ENCODE assay signal across 1 cellular context in the genomic region with DNA sequence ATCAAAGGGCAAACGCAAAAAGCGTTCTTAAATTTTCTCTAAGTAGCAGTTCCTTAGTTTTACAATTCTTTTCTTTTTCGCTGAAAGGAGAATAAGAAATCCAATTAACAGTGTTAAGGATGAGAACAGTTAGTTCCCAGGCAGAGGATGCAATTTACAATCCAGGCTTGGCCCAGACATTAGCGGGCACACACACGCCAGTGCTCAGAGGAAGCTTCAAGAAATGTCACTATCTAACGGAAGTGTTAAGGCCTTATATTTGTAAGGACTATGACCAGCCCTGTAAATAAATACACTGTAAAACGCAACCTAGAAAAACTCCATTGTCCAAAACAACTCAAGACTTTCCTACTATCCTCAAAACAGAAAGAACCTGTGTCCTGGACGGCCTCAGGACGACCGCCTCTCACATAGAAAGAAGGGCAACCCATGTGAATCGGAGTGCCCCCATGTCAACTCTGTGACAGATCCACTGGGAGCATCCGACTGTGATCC.
TF ChIP-seq lines count a peak whose summit lies in the region.

No MANE protein-coding gene starts in this region.

TF ChIP-seq in HepG2, 621 proteins besides CTCF, POLR2A, EP300 and RAD21 (continued from another document and continues in another):
- TF ChIP-seq, protein P1, sequence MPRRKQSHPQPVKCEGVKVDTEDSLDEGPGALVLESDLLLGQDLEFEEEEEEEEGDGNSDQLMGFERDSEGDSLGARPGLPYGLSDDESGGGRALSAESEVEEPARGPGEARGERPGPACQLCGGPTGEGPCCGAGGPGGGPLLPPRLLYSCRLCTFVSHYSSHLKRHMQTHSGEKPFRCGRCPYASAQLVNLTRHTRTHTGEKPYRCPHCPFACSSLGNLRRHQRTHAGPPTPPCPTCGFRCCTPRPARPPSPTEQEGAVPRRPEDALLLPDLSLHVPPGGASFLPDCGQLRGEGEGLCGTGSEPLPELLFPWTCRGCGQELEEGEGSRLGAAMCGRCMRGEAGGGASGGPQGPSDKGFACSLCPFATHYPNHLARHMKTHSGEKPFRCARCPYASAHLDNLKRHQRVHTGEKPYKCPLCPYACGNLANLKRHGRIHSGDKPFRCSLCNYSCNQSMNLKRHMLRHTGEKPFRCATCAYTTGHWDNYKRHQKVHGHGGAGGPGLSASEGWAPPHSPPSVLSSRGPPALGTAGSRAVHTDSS (CRISPR knock-in tag; conservative IDR thresholded peaks at IDR 0.05): no peak
- TF ChIP-seq, protein P2, sequence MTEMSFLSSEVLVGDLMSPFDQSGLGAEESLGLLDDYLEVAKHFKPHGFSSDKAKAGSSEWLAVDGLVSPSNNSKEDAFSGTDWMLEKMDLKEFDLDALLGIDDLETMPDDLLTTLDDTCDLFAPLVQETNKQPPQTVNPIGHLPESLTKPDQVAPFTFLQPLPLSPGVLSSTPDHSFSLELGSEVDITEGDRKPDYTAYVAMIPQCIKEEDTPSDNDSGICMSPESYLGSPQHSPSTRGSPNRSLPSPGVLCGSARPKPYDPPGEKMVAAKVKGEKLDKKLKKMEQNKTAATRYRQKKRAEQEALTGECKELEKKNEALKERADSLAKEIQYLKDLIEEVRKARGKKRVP (CRISPR knock-in tag; IDR thresholded peaks at IDR 0.05): no peak
- TF ChIP-seq ISL2 (CRISPR knock-in tag; IDR thresholded peaks at IDR 0.05) (0 out of 2 replicates have a peak, but pooled peaks have one; percentile 21), NKX3-1 (CRISPR knock-in tag; IDR thresholded peaks at IDR 0.05) (no peak), SALL1 (CRISPR knock-in tag; IDR thresholded peaks at IDR 0.05) (no peak), HDAC2 (CRISPR knock-in tag; IDR thresholded peaks at IDR 0.05) (0 out of 2 replicates have a peak, but pooled peaks have one; percentile 25), CHD2 (IDR thresholded peaks at IDR 0.05; ENCODE audit: low read depth, low read length) (no peak), YY1 (IDR thresholded peaks at IDR 0.05; ENCODE audit: insufficient read depth, insufficient replicate concordance, low read depth, low read length) (no peak), ZNF788 (CRISPR knock-in tag; IDR thresholded peaks at IDR 0.05; ENCODE audit: borderline replicate concordance) (no peak), KDM2A (CRISPR knock-in tag; IDR thresholded peaks at IDR 0.05; ENCODE audit: borderline replicate concordance, low read depth) (peak; percentile 9; the same call in 1 of the 2 replicates), MLLT10 (CRISPR knock-in tag; IDR thresholded peaks at IDR 0.05) (no peak), PITX1 (CRISPR knock-in tag; IDR thresholded peaks at IDR 0.05) (no peak), MXD4 (CRISPR knock-in tag; IDR thresholded peaks at IDR 0.05) (no peak), AHR (CRISPR knock-in tag; IDR thresholded peaks at IDR 0.05) (no peak), ZSCAN9 (CRISPR knock-in tag; IDR thresholded peaks at IDR 0.05; ENCODE audit: borderline replicate concordance) (no peak), ARNT2 (CRISPR knock-in tag; IDR thresholded peaks at IDR 0.05; ENCODE audit: low read depth) (no peak), ZNF12 (CRISPR knock-in tag; IDR thresholded peaks at IDR 0.05) (no peak), BCL6 (CRISPR knock-in tag; IDR thresholded peaks at IDR 0.05) (no peak), RELA (CRISPR knock-in tag; IDR thresholded peaks at IDR 0.05) (no peak), ZNF296 (CRISPR knock-in tag; conservative IDR thresholded peaks at IDR 0.05) (no peak), ATRX (CRISPR knock-in tag; IDR thresholded peaks at IDR 0.05; ENCODE audit: borderline replicate concordance) (no peak), ZBTB7B (CRISPR knock-in tag; IDR thresholded peaks at IDR 0.05) (no peak), ZNF501 (CRISPR knock-in tag; IDR thresholded peaks at IDR 0.05) (0 out of 2 replicates have a peak, but pooled peaks have one; percentile 31), SRSF1 (optimal IDR thresholded peaks at IDR 0.05; ENCODE audit: low read depth, low read length) (no peak), RBAK (CRISPR knock-in tag; IDR thresholded peaks at IDR 0.05) (no peak), ZNF432 (CRISPR knock-in tag; IDR thresholded peaks at IDR 0.05; ENCODE audit: borderline replicate concordance) (no peak), MTF1 (CRISPR knock-in tag; IDR thresholded peaks at IDR 0.05) (no peak), ZSCAN29 (CRISPR knock-in tag; conservative IDR thresholded peaks at IDR 0.05) (no peak), SNAPC2 (CRISPR knock-in tag; IDR thresholded peaks at IDR 0.05) (no peak), SYNCRIP (IDR thresholded peaks at IDR 0.05; ENCODE audit: insufficient read depth, low read depth, low read length) (no peak), RCOR2 (CRISPR knock-in tag; IDR thresholded peaks at IDR 0.05) (no peak), CAMTA2 (CRISPR knock-in tag; IDR thresholded peaks at IDR 0.05; ENCODE audit: borderline replicate concordance) (no peak), TAF15 (IDR thresholded peaks at IDR 0.05; ENCODE audit: low read depth, low read length, poor library complexity, severe bottlenecking) (no peak), TEAD3 (CRISPR knock-in tag; optimal IDR thresholded peaks at IDR 0.05; ENCODE audit: borderline replicate concordance) (peak; percentile 11), ZNF496 (CRISPR knock-in tag; IDR thresholded peaks at IDR 0.05; ENCODE audit: insufficient replicate concordance) (no peak), SAP130 (CRISPR knock-in tag; IDR thresholded peaks at IDR 0.05; ENCODE audit: low read depth) (peak; percentile 67), ZNF816 (CRISPR knock-in tag; IDR thresholded peaks at IDR 0.05; ENCODE audit: borderline replicate concordance) (no peak), GATAD2A (CRISPR knock-in tag; IDR thresholded peaks at IDR 0.05) (peak; percentile 18; the same call in 1 of the 2 replicates), MEIS1 (CRISPR knock-in tag; IDR thresholded peaks at IDR 0.05; ENCODE audit: borderline replicate concordance) (no peak), ZNF768 (CRISPR knock-in tag; IDR thresholded peaks at IDR 0.05) (no peak)
- TF ChIP-seq, protein P3, sequence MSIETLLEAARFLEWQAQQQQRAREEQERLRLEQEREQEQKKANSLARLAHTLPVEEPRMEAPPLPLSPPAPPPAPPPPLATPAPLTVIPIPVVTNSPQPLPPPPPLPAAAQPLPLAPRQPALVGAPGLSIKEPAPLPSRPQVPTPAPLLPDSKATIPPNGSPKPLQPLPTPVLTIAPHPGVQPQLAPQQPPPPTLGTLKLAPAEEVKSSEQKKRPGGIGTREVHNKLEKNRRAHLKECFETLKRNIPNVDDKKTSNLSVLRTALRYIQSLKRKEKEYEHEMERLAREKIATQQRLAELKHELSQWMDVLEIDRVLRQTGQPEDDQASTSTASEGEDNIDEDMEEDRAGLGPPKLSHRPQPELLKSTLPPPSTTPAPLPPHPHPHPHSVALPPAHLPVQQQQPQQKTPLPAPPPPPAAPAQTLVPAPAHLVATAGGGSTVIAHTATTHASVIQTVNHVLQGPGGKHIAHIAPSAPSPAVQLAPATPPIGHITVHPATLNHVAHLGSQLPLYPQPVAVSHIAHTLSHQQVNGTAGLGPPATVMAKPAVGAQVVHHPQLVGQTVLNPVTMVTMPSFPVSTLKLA (IDR thresholded peaks at IDR 0.05): no peak
- TF ChIP-seq, protein P4, sequence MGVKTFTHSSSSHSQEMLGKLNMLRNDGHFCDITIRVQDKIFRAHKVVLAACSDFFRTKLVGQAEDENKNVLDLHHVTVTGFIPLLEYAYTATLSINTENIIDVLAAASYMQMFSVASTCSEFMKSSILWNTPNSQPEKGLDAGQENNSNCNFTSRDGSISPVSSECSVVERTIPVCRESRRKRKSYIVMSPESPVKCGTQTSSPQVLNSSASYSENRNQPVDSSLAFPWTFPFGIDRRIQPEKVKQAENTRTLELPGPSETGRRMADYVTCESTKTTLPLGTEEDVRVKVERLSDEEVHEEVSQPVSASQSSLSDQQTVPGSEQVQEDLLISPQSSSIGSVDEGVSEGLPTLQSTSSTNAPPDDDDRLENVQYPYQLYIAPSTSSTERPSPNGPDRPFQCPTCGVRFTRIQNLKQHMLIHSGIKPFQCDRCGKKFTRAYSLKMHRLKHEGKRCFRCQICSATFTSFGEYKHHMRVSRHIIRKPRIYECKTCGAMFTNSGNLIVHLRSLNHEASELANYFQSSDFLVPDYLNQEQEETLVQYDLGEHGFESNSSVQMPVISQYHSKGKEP (CRISPR knock-in tag; IDR thresholded peaks at IDR 0.05): no peak
- TF ChIP-seq, protein P5, sequence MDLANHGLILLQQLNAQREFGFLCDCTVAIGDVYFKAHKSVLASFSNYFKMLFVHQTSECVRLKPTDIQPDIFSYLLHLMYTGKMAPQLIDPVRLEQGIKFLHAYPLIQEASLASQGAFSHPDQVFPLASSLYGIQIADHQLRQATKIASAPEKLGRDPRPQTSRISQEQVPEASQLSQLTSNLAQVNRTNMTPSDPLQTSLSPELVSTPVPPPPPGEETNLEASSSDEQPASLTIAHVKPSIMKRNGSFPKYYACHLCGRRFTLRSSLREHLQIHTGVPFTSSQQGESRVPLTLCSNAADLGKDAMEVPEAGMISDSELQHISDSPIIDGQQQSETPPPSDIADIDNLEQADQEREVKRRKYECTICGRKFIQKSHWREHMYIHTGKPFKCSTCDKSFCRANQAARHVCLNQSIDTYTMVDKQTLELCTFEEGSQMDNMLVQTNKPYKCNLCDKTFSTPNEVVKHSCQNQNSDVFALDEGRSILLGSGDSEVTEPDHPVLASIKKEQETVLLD (CRISPR knock-in tag; IDR thresholded peaks at IDR 0.05; ENCODE audit: low read depth): no peak
- TF ChIP-seq, protein P6, sequence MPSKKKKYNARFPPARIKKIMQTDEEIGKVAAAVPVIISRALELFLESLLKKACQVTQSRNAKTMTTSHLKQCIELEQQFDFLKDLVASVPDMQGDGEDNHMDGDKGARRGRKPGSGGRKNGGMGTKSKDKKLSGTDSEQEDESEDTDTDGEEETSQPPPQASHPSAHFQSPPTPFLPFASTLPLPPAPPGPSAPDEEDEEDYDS (CRISPR knock-in tag; IDR thresholded peaks at IDR 0.05): no peak
- TF ChIP-seq, protein P7, sequence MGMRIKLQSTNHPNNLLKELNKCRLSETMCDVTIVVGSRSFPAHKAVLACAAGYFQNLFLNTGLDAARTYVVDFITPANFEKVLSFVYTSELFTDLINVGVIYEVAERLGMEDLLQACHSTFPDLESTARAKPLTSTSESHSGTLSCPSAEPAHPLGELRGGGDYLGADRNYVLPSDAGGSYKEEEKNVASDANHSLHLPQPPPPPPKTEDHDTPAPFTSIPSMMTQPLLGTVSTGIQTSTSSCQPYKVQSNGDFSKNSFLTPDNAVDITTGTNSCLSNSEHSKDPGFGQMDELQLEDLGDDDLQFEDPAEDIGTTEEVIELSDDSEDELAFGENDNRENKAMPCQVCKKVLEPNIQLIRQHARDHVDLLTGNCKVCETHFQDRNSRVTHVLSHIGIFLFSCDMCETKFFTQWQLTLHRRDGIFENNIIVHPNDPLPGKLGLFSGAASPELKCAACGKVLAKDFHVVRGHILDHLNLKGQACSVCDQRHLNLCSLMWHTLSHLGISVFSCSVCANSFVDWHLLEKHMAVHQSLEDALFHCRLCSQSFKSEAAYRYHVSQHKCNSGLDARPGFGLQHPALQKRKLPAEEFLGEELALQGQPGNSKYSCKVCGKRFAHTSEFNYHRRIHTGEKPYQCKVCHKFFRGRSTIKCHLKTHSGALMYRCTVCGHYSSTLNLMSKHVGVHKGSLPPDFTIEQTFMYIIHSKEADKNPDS (CRISPR knock-in tag; IDR thresholded peaks at IDR 0.05): no peak
- TF ChIP-seq, protein P8, sequence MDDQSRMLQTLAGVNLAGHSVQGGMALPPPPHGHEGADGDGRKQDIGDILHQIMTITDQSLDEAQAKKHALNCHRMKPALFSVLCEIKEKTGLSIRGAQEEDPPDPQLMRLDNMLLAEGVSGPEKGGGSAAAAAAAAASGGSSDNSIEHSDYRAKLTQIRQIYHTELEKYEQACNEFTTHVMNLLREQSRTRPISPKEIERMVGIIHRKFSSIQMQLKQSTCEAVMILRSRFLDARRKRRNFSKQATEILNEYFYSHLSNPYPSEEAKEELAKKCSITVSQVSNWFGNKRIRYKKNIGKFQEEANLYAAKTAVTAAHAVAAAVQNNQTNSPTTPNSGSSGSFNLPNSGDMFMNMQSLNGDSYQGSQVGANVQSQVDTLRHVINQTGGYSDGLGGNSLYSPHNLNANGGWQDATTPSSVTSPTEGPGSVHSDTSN (CRISPR knock-in tag; IDR thresholded peaks at IDR 0.05; ENCODE audit: borderline replicate concordance): no peak
- TF ChIP-seq, protein P9, sequence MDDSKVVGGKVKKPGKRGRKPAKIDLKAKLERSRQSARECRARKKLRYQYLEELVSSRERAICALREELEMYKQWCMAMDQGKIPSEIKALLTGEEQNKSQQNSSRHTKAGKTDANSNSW (CRISPR knock-in tag; IDR thresholded peaks at IDR 0.05; ENCODE audit: borderline replicate concordance): no peak
- TF ChIP-seq, protein P10, sequence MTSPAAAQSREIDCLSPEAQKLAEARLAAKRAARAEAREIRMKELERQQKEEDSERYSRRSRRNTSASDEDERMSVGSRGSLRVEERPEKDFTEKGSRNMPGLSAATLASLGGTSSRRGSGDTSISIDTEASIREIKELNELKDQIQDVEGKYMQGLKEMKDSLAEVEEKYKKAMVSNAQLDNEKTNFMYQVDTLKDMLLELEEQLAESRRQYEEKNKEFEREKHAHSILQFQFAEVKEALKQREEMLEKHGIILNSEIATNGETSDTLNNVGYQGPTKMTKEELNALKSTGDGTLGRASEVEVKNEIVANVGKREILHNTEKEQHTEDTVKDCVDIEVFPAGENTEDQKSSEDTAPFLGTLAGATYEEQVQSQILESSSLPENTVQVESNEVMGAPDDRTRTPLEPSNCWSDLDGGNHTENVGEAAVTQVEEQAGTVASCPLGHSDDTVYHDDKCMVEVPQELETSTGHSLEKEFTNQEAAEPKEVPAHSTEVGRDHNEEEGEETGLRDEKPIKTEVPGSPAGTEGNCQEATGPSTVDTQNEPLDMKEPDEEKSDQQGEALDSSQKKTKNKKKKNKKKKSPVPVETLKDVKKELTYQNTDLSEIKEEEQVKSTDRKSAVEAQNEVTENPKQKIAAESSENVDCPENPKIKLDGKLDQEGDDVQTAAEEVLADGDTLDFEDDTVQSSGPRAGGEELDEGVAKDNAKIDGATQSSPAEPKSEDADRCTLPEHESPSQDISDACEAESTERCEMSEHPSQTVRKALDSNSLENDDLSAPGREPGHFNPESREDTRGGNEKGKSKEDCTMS (CRISPR knock-in tag; conservative IDR thresholded peaks at IDR 0.05): no peak
- TF ChIP-seq, protein P11, sequence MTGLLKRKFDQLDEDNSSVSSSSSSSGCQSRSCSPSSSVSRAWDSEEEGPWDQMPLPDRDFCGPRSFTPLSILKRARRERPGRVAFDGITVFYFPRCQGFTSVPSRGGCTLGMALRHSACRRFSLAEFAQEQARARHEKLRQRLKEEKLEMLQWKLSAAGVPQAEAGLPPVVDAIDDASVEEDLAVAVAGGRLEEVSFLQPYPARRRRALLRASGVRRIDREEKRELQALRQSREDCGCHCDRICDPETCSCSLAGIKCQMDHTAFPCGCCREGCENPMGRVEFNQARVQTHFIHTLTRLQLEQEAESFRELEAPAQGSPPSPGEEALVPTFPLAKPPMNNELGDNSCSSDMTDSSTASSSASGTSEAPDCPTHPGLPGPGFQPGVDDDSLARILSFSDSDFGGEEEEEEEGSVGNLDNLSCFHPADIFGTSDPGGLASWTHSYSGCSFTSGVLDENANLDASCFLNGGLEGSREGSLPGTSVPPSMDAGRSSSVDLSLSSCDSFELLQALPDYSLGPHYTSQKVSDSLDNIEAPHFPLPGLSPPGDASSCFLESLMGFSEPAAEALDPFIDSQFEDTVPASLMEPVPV (CRISPR knock-in tag; IDR thresholded peaks at IDR 0.05): no peak
- TF ChIP-seq, protein P12, sequence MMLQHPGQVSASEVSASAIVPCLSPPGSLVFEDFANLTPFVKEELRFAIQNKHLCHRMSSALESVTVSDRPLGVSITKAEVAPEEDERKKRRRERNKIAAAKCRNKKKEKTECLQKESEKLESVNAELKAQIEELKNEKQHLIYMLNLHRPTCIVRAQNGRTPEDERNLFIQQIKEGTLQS (CRISPR knock-in tag; IDR thresholded peaks at IDR 0.05): no peak
- TF ChIP-seq, protein P13, sequence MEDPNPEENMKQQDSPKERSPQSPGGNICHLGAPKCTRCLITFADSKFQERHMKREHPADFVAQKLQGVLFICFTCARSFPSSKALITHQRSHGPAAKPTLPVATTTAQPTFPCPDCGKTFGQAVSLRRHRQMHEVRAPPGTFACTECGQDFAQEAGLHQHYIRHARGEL (CRISPR knock-in tag; IDR thresholded peaks at IDR 0.05): no peak
